ENCODE assay signal across 18 cellular contexts in the genomic region with DNA sequence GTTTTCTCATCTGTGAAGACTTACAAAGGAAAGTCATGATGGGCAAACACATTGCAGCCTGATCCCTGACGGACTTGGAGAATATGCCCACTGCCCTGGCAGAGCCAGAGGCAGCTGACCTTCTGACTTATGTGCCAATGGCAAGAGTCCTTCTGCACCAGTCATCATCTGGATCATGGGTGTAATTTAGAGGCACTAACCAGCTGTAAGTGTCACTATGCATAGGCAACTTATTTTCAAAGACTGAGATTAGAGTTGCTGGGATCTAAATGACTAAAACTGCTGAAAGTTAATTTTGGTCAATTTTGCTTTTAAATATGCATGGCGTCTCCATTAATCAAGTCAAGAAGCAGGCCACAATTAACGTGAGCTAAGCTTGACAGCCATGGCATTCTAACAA.
DNase-seq lines count a peak whose midpoint lies in the region; ATAC-seq lines count a peak whose summit lies in the region.
"Had no signal": no experiment of that assay in that cellular context is flagged by ENCODE, and none has a peak within 500 bp of the region (broad histone marks: within the 10 kb centered on the region; RNA-seq: fewer than 3 reads in every experiment).

No MANE protein-coding gene starts in this region.

- no peak overlapping the region for H2BK5ac ChIP-seq in mesendoderm (ENCODE audit: low read length)

- no peak overlapping the region for H4K8ac ChIP-seq in mesendoderm (ENCODE audit: low read depth, low read length)

- H3K27me3 ChIP-seq in mesendoderm (ENCODE audit: insufficient read depth, low read length, poor library complexity), result no peaks in the 10 kb centered on the region
- H3K27me3 ChIP-seq: BE2C had no signal

- no peak overlapping the region for H3K9ac ChIP-seq in mesendoderm (ENCODE audit: low read length)

- H3K4me1 ChIP-seq in mesendoderm (ENCODE audit: control insufficient read depth, low read depth, low read length), result no peaks in the 10 kb centered on the region
- H3K4me1 ChIP-seq: BE2C had no signal

- no peak overlapping the region for H3K4ac ChIP-seq in mesendoderm (ENCODE audit: low read depth, low read length)

- no peak for DNase-seq in mesendoderm
- no peak for DNase-seq in dedifferentiated amniotic fluid mesenchymal stem cell (ENCODE audit: extremely low spot score)
- no peak for DNase-seq in mesenteric fat pad (ENCODE audit: low spot score)
- DNase-seq: BE2C; C1 segment of cervical spinal cord; CD4-positive, CD25-positive, alpha-beta regulatory T cell; CD8-positive, alpha-beta memory T cell; COR-L47; DMS 273 treated with DMSO at 0.1 percent for 48 hours; DMS53; HCEC 1CT; Kasumi-1; KG1 had no signal

- peak overlapping the region; percentile 37 for H3K23ac ChIP-seq in mesendoderm (ENCODE audit: low read length)

- no peak overlapping the region for H3K56ac ChIP-seq in mesendoderm (ENCODE audit: low read length)

- no peak overlapping the region for H3K18ac ChIP-seq in mesendoderm (ENCODE audit: low read length)

- H3K79me2 ChIP-seq in mesendoderm (ENCODE audit: control insufficient read depth, insufficient read depth, low read length), result no peaks in the 10 kb centered on the region

- H3K27ac ChIP-seq in mesendoderm (ENCODE audit: low read depth, low read length), result no peak overlapping the region

- H2AK5ac ChIP-seq in mesendoderm (ENCODE audit: low read length), result no peak overlapping the region

- no peak overlapping the region for H3K4me3 ChIP-seq in mesendoderm (ENCODE audit: low read length)
- H3K4me3 ChIP-seq: GM23338 had no signal

- no peaks in the 10 kb centered on the region for H3K36me3 ChIP-seq in mesendoderm (ENCODE audit: control insufficient read depth, insufficient read depth, low read length)
- H3K36me3 ChIP-seq: BE2C had no signal

- H3K79me1 ChIP-seq in mesendoderm (ENCODE audit: low read length), result no peaks in the 10 kb centered on the region

- no CpG with 5 or more reads among the region's 3 CpGs for WGBS in mesendoderm (ENCODE audit: extremely low coverage, insufficient coverage, low lambda C conversion rate)

- H2BK15ac ChIP-seq in mesendoderm (replicated peaks; ENCODE audit: low read depth), result no peak overlapping the region

- H4K5ac ChIP-seq in mesendoderm (ENCODE audit: low read length), result no peak overlapping the region

- ATAC-seq in GM18519 (IDR thresholded peaks at IDR 0.05; ENCODE audit: low FRiP score, unreplicated experiment), result peak; percentile 48
- ATAC-seq in GM18873 (IDR thresholded peaks at IDR 0.05; ENCODE audit: low FRiP score, unreplicated experiment), result peak; percentile 69
- ATAC-seq in HG02885 (IDR thresholded peaks at IDR 0.05; ENCODE audit: poor library complexity, unreplicated experiment), result peak; percentile 62
- ATAC-seq in HG03159 (IDR thresholded peaks at IDR 0.05; ENCODE audit: unreplicated experiment), result no peak
- ATAC-seq: GM23338 had no signal

- no peak overlapping the region for H2BK120ac ChIP-seq in mesendoderm (ENCODE audit: low read depth, low read length)

- no peak overlapping the region for H3K4me2 ChIP-seq in mesendoderm (ENCODE audit: low read length)
- H3K4me2 ChIP-seq: GM23338 had no signal
